Comparison of ENCODE assay signal across 9 cellular contexts in genomic region chr3:125186261-125186770, GRCh38. TPM values are rescaled to one million over a fixed set of nuclear protein-coding genes. Genes with fewer than 3 reads are reported as not detected.
DNase-seq lines count a peak whose midpoint lies in the region; ATAC-seq and TF ChIP-seq lines count a peak whose summit lies in the region.
"Had no signal": no experiment of that assay in that cellular context is flagged by ENCODE, and none has a peak within 500 bp of the region (broad histone marks: within the 10 kb centered on the region; RNA-seq: fewer than 3 reads in every experiment).

No MANE protein-coding gene starts in this region.

- peak overlapping the region; percentile 42 for H3K4me3 Mint-ChIP-seq in type B pancreatic cell

- peaks cover 21% of the 10 kb centered on the region for H3K4me1 Mint-ChIP-seq in type B pancreatic cell (ENCODE audit: unreplicated experiment)

- no peaks in the 10 kb centered on the region for H3K9me3 Mint-ChIP-seq in type B pancreatic cell

- peak; percentile 7 for DNase-seq in stimulated activated CD4-positive, alpha-beta T cell treated with anti-CD3 and anti-CD28 coated beads, Interleukin-12 subunit alpha, Interleukin-12 subunit beta, amount 100 ng/mL, for 4 hours
- no peak for DNase-seq in stimulated activated CD4-positive, alpha-beta T cell treated with anti-CD3 and anti-CD28 coated beads, Interleukin-2, amount 100 ng/mL, for 48 hours
- DNase-seq in fibroblast of mammary gland (ENCODE audit: low read depth) (peak; percentile 51), type B pancreatic cell (ENCODE audit: extremely low spot score, unreplicated experiment) (no peak), HK-2 (ENCODE audit: unreplicated experiment) (no peak), GM19240 (ENCODE audit: insufficient read length, low spot score) (no peak)
- DNase-seq: activated effector memory CD4-positive, alpha-beta T cell treated with anti-CD3 and anti-CD28 coated beads, Interleukin-2, amount 50 U/mL, for 16 hours had no signal

- no peak overlapping the region for H3K4me3 ChIP-seq in fibroblast of mammary gland (ENCODE audit: control insufficient read depth, low read depth, low read length)

- ATAC-seq in HG03103 (IDR thresholded peaks at IDR 0.05; ENCODE audit: low read depth, unreplicated experiment) = peak; percentile 70
- ATAC-seq in HG03565 (IDR thresholded peaks at IDR 0.05; ENCODE audit: unreplicated experiment) = no peak

- TF ChIP-seq CTCF in fibroblast of mammary gland (conservative IDR thresholded peaks at IDR 0.05; ENCODE audit: control insufficient read depth, insufficient read depth, low read depth, low read length) = no peak
- no peak for TF ChIP-seq CTCF in type B pancreatic cell (conservative IDR thresholded peaks at IDR 0.05)

- H3K36me3 Mint-ChIP-seq in type B pancreatic cell = peaks cover 4% of the 10 kb centered on the region

- H3K27me3 Mint-ChIP-seq in type B pancreatic cell = no peaks in the 10 kb centered on the region

- peak overlapping the region; percentile 16 for H3K27ac Mint-ChIP-seq in type B pancreatic cell

RNA-seq across cellular contexts. Expression of gene SLC12A8, which starts 26.2 kb away (rescaled TPM):
- total RNA-seq in type B pancreatic cell (ENCODE audit: low replicate concordance) = 6.8 and 13.8 TPM in 2 replicates

Comparison
In these comparisons a context has a peak if more than half of its experiments do, and no peak if none do; other contexts are left out.
1. DNase-seq: peak in stimulated activated CD4-positive, alpha-beta T cell treated with anti-CD3 and anti-CD28 coated beads, Interleukin-12 subunit alpha, Interleukin-12 subunit beta, amount 100 ng/mL, for 4 hours (single experiment) and fibroblast of mammary gland (single experiment); none in stimulated activated CD4-positive, alpha-beta T cell treated with anti-CD3 and anti-CD28 coated beads, Interleukin-2, amount 100 ng/mL, for 48 hours (0 of 2), type B pancreatic cell (single experiment), HK-2 (single experiment) and GM19240 (single experiment).